ENCODE assay signal across 11 cellular contexts in genomic region chr21:35563885-35564451, GRCh38.
DNase-seq lines count a peak whose midpoint lies in the region; ATAC-seq and TF ChIP-seq lines count a peak whose summit lies in the region.
"Had no signal": no experiment of that assay in that cellular context is flagged by ENCODE, and none has a peak within 500 bp of the region (broad histone marks: within the 10 kb centered on the region; RNA-seq: fewer than 3 reads in every experiment).

No MANE protein-coding gene starts in this region.

- no peaks in the 10 kb centered on the region for H3K27me3 ChIP-seq in body of pancreas

- peaks cover 10 to 30% of the 10 kb centered on the region in 2 donors for H3K27me3 Mint-ChIP-seq in natural killer cell (ENCODE audit: low read depth in 2 of 2)

- H3K27ac Mint-ChIP-seq in natural killer cell: no peak overlapping the region

- H3K27ac ChIP-seq in body of pancreas: peak overlapping the region in 1 of 4 donors; percentile 54

- H3K9me3 ChIP-seq in body of pancreas: no peaks in the 10 kb centered on the region

- H3K4me3 ChIP-seq in AG04449 (ENCODE audit: low read depth, low read length) (peak overlapping the region; percentile 43), NB4 (ENCODE audit: low read depth, low read length) (peak overlapping the region; percentile 2), body of pancreas (no peak overlapping the region)

- H3K4me1 ChIP-seq in body of pancreas: no peaks in the 10 kb centered on the region

- DNase-seq in AG04449 (ENCODE audit: low read depth, low spot score) (peak; percentile 99), NB4 (ENCODE audit: low read depth) (peak; percentile 97), body of pancreas (peak; percentile 25 to 72 (median 28)), medulla oblongata (ENCODE audit: extremely low spot score) (peak; percentile 30), ACHN (no peak), natural killer cell (no peak), KG1 (lab: John Stamatoyannopoulos, UW) (no peak), NCI-H345 (lab: John Stamatoyannopoulos, UW) (no peak)
- DNase-seq: activated T-cell treated with anti-CD3 and anti-CD28 coated beads for 4 hours; NCI-H510A treated with DMSO at 0.1 percent for 48 hours; stimulated activated CD4-positive, alpha-beta T cell treated with anti-CD3 and anti-CD28 coated beads, Interleukin-4, amount 100 ng/mL, for 24 hours had no signal

- no peak for TF ChIP-seq POLR2A in NB4 (IDR thresholded peaks at IDR 0.05; ENCODE audit: extremely low read depth, insufficient read length)
- peak in 1 of 3 donors; percentile 13 for TF ChIP-seq POLR2A in body of pancreas (IDR thresholded peaks at IDR 0.05)

- H3K36me3 ChIP-seq in body of pancreas (replicated peaks in 1 of 2; ENCODE audit: insufficient read depth in 1 of 2, low read depth in 2 of 2): no peaks in the 10 kb centered on the region

- POLR2A ChIA-PET in AG04449 (lab: Yijun Ruan, JAX): interaction anchor here (0.6 to 1.7 kb wide), 5 partner anchors 12 to 679 kb away, joined by 3 to 6 read pairs (median 3); no protein-coding TSS in a partner anchor

- no peak overlapping the region for H3K4me3 Mint-ChIP-seq in natural killer cell

- H3K9me3 Mint-ChIP-seq in natural killer cell: no peaks in the 10 kb centered on the region

- intact Hi-C loops in body of pancreas (cut with DNase I): no loop called here
- intact Hi-C loops in natural killer cell (cut with micrococcal nuclease): no loop called here

- no peaks in the 10 kb centered on the region for H3K4me1 Mint-ChIP-seq in natural killer cell

- 68 to 92% methylated on average over 9 to 10 of the region's 10 CpGs for WGBS in body of pancreas, 2 donors

- ATAC-seq in body of pancreas: peak; percentile 49
- no peak for ATAC-seq in natural killer cell

- H3K36me3 Mint-ChIP-seq in natural killer cell: no peaks in the 10 kb centered on the region

- no peak for TF ChIP-seq CTCF in AG04449 (IDR thresholded peaks at IDR 0.05; ENCODE audit: insufficient read depth, low read length, missing control alignments)
- TF ChIP-seq CTCF in NB4 (IDR thresholded peaks at IDR 0.05; ENCODE audit: low read depth, low read length): no peak
- no peak for TF ChIP-seq CTCF in body of pancreas (IDR thresholded peaks at IDR 0.05)
- no peak for TF ChIP-seq CTCF in natural killer cell (IDR thresholded peaks at IDR 0.05)

- in situ Hi-C loops in ACHN (cut with HindIII; ENCODE audit: low pct_ligation_motif_present, low pct_unique_long_range_greater_than_20kb, low sequenced_read_pairs): no loop called here

- CTCF ChIA-PET in AG04449 (lab: Yijun Ruan, JAX): interaction anchor here (1.9 kb wide), 1 partner anchor 276 kb away, joined by 6 read pairs; no protein-coding TSS in a partner anchor

Comparison
In these comparisons a context has a peak if more than half of its experiments do, and no peak if none do; other contexts are left out.
1. DNase-seq: peak in AG04449 (single experiment), NB4 (single experiment), body of pancreas (4 of 4) and medulla oblongata (single experiment); none in ACHN (single experiment), natural killer cell (single experiment), KG1 (single experiment) and NCI-H345 (single experiment).
2. H3K4me3 ChIP-seq: peak in AG04449 (single experiment) and NB4 (single experiment); none in body of pancreas (0 of 2).